1 cellular context compared by ENCODE assay signal in genomic region chr7:82816272-82816671, GRCh38.
A peak's percentile ranks its signal among the peaks of the same experiment; 100 is the strongest.
TF ChIP-seq lines count a peak whose summit lies in the region.

No MANE protein-coding gene starts in this region.

TF ChIP-seq in GM23338, 12 proteins besides CTCF, POLR2A, EP300 and RAD21:
- TF ChIP-seq ZNF462 (CRISPR knock-in tag; IDR thresholded peaks at IDR 0.05) (0 out of 2 replicates have a peak, but pooled peaks have one; percentile 54), ZNF114 (CRISPR knock-in tag; IDR thresholded peaks at IDR 0.05) (no peak), CREB1 (CRISPR knock-in tag; IDR thresholded peaks at IDR 0.05; ENCODE audit: low read depth) (peak; percentile 11; the same call in 1 of the 2 replicates)
